1 cellular context compared by ENCODE assay signal in the genomic region with DNA sequence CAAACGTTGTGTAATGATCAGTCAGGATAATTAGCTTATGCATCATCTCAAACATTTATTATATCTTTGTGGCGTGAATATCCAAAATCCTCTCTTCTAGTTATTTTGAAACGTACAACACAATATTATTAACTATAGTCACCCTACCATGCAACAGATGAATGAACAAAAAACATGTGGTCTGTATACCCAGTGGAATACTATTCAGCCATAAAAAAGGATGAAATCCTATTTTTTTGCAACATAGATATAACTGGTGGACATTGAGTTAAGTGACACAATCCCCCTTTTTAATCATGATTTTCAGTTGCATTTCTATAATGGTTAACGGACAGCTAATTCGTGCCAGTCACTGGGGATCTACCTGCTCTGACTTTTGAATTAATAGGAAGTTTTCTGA.
TF ChIP-seq lines count a peak whose summit lies in the region.

No MANE protein-coding gene starts in this region.

TF ChIP-seq in SK-N-SH, 30 proteins besides CTCF, POLR2A, EP300 and RAD21 (continued from another document):
- TF ChIP-seq, protein P1, sequence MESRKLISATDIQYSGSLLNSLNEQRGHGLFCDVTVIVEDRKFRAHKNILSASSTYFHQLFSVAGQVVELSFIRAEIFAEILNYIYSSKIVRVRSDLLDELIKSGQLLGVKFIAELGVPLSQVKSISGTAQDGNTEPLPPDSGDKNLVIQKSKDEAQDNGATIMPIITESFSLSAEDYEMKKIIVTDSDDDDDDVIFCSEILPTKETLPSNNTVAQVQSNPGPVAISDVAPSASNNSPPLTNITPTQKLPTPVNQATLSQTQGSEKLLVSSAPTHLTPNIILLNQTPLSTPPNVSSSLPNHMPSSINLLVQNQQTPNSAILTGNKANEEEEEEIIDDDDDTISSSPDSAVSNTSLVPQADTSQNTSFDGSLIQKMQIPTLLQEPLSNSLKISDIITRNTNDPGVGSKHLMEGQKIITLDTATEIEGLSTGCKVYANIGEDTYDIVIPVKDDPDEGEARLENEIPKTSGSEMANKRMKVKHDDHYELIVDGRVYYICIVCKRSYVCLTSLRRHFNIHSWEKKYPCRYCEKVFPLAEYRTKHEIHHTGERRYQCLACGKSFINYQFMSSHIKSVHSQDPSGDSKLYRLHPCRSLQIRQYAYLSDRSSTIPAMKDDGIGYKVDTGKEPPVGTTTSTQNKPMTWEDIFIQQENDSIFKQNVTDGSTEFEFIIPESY (IDR thresholded peaks at IDR 0.05; ENCODE audit: borderline replicate concordance, low read depth) = no peak
- TF ChIP-seq SIN3A (IDR thresholded peaks at IDR 0.05; ENCODE audit: borderline replicate concordance, low read depth, low read length) = no peak
- TF ChIP-seq, protein P2, sequence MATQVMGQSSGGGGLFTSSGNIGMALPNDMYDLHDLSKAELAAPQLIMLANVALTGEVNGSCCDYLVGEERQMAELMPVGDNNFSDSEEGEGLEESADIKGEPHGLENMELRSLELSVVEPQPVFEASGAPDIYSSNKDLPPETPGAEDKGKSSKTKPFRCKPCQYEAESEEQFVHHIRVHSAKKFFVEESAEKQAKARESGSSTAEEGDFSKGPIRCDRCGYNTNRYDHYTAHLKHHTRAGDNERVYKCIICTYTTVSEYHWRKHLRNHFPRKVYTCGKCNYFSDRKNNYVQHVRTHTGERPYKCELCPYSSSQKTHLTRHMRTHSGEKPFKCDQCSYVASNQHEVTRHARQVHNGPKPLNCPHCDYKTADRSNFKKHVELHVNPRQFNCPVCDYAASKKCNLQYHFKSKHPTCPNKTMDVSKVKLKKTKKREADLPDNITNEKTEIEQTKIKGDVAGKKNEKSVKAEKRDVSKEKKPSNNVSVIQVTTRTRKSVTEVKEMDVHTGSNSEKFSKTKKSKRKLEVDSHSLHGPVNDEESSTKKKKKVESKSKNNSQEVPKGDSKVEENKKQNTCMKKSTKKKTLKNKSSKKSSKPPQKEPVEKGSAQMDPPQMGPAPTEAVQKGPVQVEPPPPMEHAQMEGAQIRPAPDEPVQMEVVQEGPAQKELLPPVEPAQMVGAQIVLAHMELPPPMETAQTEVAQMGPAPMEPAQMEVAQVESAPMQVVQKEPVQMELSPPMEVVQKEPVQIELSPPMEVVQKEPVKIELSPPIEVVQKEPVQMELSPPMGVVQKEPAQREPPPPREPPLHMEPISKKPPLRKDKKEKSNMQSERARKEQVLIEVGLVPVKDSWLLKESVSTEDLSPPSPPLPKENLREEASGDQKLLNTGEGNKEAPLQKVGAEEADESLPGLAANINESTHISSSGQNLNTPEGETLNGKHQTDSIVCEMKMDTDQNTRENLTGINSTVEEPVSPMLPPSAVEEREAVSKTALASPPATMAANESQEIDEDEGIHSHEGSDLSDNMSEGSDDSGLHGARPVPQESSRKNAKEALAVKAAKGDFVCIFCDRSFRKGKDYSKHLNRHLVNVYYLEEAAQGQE (IDR thresholded peaks at IDR 0.05; ENCODE audit: low read depth, low read length) = no peak
- TF ChIP-seq CHD2 (IDR thresholded peaks at IDR 0.05; ENCODE audit: low read length, partially characterized antibody) = no peak
- no peak for TF ChIP-seq RFX5 (IDR thresholded peaks at IDR 0.05; ENCODE audit: low read length)
- TF ChIP-seq, protein P3, sequence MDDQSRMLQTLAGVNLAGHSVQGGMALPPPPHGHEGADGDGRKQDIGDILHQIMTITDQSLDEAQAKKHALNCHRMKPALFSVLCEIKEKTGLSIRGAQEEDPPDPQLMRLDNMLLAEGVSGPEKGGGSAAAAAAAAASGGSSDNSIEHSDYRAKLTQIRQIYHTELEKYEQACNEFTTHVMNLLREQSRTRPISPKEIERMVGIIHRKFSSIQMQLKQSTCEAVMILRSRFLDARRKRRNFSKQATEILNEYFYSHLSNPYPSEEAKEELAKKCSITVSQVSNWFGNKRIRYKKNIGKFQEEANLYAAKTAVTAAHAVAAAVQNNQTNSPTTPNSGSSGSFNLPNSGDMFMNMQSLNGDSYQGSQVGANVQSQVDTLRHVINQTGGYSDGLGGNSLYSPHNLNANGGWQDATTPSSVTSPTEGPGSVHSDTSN (IDR thresholded peaks at IDR 0.05) = no peak
